Comparison of ENCODE assay signal across 7 cellular contexts in the genomic region with DNA sequence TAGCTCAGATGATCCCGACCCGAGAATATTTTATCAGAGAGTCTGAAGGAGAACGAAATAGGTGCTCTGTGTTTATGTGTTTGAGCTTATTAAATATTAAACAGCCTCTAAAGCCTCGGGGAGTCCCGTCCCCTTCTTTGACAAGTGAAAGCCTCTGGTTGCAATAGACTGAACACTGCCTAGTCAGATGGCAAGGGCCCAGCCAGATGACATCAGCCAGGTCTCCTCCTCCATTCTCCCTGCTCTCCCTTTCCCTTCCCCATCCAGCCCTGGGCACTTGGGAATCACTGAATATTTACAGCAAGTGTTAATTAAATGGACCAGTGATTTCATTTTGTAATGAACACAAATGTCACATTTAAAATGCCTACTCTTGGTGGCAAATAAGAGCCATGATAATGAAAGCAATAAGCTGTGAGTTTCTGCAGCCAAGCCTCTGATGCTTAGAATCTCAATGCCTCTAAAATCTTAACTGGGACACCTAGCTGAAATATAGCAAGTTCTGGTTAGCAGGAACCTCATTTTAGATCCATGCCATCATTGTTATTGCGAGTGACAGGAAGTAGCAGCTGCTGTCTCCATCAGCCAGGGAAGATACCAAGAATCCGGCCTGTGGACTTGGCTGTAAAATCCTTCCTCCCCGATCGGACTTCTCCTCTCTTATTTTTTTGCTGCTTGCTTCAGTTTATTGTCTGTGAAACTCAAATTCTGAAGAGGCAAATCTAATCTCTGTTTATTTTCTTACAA.
A peak's percentile ranks its signal among the peaks of the same experiment; 100 is the strongest.
DNase-seq lines count a peak whose midpoint lies in the region; ATAC-seq, FAIRE-seq and TF ChIP-seq lines count a peak whose summit lies in the region.

No MANE protein-coding gene starts in this region.

- H3K4me3 ChIP-seq in kidney (ENCODE audit: low read length in 2 of 2) (no peak overlapping the region), stomach smooth muscle (ENCODE audit: low read length in 2 of 2) (no peak overlapping the region)

- peak; percentile 59 for DNase-seq in amniotic epithelial cell (ENCODE audit: low read depth)
- DNase-seq in kidney, result no peak
- no peak for DNase-seq in RPMI8226
- DNase-seq in stimulated activated CD4-positive, alpha-beta T cell treated with anti-CD3 and anti-CD28 coated beads, Interleukin-15, amount 100 ng/mL, for 24 hours, result no peak
- DNase-seq in NCI-H2081 (lab: John Stamatoyannopoulos, UW), result no peak

- peak; percentile 30 for ATAC-seq in HG02642 (IDR thresholded peaks at IDR 0.05; ENCODE audit: poor library complexity, unreplicated experiment)

- intact Hi-C loops in kidney (cut with DNase I), result loop anchor here (10.0 kb wide), 1 partner anchor 306 kb away; no protein-coding TSS in a partner anchor

- TF ChIP-seq CTCF in kidney (IDR thresholded peaks at IDR 0.05; ENCODE audit: borderline replicate concordance, extremely low read depth, insufficient read depth), result no peak

- no peaks in the 10 kb centered on the region for H3K27me3 ChIP-seq in stomach smooth muscle (ENCODE audit: control insufficient read depth in 1 of 2, insufficient read depth in 2 of 2, low read length in 2 of 2)

- H3K9ac ChIP-seq in kidney (ENCODE audit: low read length in 2 of 2) (peak overlapping the region in 1 of 2 donors; percentile 1), stomach smooth muscle (ENCODE audit: low read length in 2 of 2) (peak overlapping the region in 1 of 2 donors; percentile 21)

- FAIRE-seq in kidney (lab: Jason Lieb, UNC), result no peak

- H3K36me3 ChIP-seq in kidney (ENCODE audit: control insufficient read depth in 1 of 2, insufficient read depth in 2 of 2, low read length in 2 of 2) (no peaks in the 10 kb centered on the region), stomach smooth muscle (ENCODE audit: control insufficient read depth in 2 of 2, insufficient read depth in 2 of 2, low read length in 2 of 2) (peaks cover 5 to 8% of the 10 kb centered on the region in 2 donors)

- peaks cover 10 to 14% of the 10 kb centered on the region in 2 donors for H3K4me1 ChIP-seq in kidney (ENCODE audit: control insufficient read depth in 1 of 2, insufficient read depth in 1 of 2, low read depth in 1 of 2, low read length in 2 of 2)
- peaks cover 23% of the 10 kb centered on the region for H3K4me1 ChIP-seq in stomach smooth muscle (ENCODE audit: control insufficient read depth, insufficient read depth, low read length)

- peak overlapping the region; percentile 18 to 62 for H3K27ac ChIP-seq in kidney (ENCODE audit: low read depth in 2 of 2, low read length in 2 of 2)
- H3K27ac ChIP-seq in stomach smooth muscle (ENCODE audit: low read length), result peak overlapping the region; percentile 71

- H3K9me3 ChIP-seq in kidney (ENCODE audit: control insufficient read depth in 1 of 2, low read length in 2 of 2) (no peaks in the 10 kb centered on the region), stomach smooth muscle (ENCODE audit: control insufficient read depth in 2 of 2, low read length in 2 of 2) (no peaks in the 10 kb centered on the region)
